14 cellular contexts compared by ENCODE assay signal in genomic region chr1:153539395-153540093, GRCh38. TPM values are rescaled to one million over a fixed set of nuclear protein-coding genes. Genes with fewer than 3 reads are reported as not detected.
DNase-seq lines count a peak whose midpoint lies in the region; ATAC-seq and TF ChIP-seq lines count a peak whose summit lies in the region.
"Had no signal": no experiment of that assay in that cellular context is flagged by ENCODE, and none has a peak within 500 bp of the region (broad histone marks: within the 10 kb centered on the region; RNA-seq: fewer than 3 reads in every experiment).

No MANE protein-coding gene starts in this region.

- H3K9ac ChIP-seq in mesenchymal stem cell (ENCODE audit: low read length), result no peak overlapping the region

- H3K23ac ChIP-seq in mesenchymal stem cell (ENCODE audit: low read length in 2 of 2), result no peak overlapping the region

- H3K4me1 Mint-ChIP-seq in activated T-cell treated with anti-CD3 and anti-CD28 coated beads, Interleukin-2, amount 50 U/mL, for 72 hours (ENCODE audit: low read depth), result peaks cover 76% of the 10 kb centered on the region
- H3K4me1 Mint-ChIP-seq in activated B cell treated with CpG ODN at 0.5 μM for 24 hours, result peaks cover 62% of the 10 kb centered on the region

- H3K36me3 Mint-ChIP-seq in activated T-cell treated with anti-CD3 and anti-CD28 coated beads, Interleukin-2, amount 50 U/mL, for 72 hours (ENCODE audit: insufficient read depth in 2 of 2), result peaks cover 8 to 9% of the 10 kb centered on the region in 2 donors
- H3K36me3 Mint-ChIP-seq in activated B cell treated with CpG ODN at 0.5 μM for 24 hours (ENCODE audit: low read depth), result peaks cover 18% of the 10 kb centered on the region

- H3K9me3 ChIP-seq in mesenchymal stem cell (ENCODE audit: control insufficient read depth, low read length) (no peaks in the 10 kb centered on the region), thymus (ENCODE audit: control insufficient read depth) (no peaks in the 10 kb centered on the region)
- H3K9me3 ChIP-seq: uterus had no signal

- H3K4me2 ChIP-seq in mesenchymal stem cell (ENCODE audit: low read length, poor library complexity, severe bottlenecking), result no peak overlapping the region

- no peak overlapping the region for H2BK5ac ChIP-seq in mesenchymal stem cell (ENCODE audit: low read depth, low read length, poor library complexity, severe bottlenecking)

- TF ChIP-seq CTCF in activated B cell treated with CpG ODN at 0.5 μM for 24 hours (IDR thresholded peaks at IDR 0.05), result no peak

- H4K91ac ChIP-seq in mesenchymal stem cell (ENCODE audit: low read length), result no peak overlapping the region

- H3K4me1 ChIP-seq in mesenchymal stem cell (ENCODE audit: control insufficient read depth, insufficient read depth, low read depth, low read length), result peaks cover 56% of the 10 kb centered on the region
- H3K4me1 ChIP-seq in thymus (ENCODE audit: control insufficient read depth, insufficient read depth, low read length), result peaks cover 54% of the 10 kb centered on the region

- H3K27ac ChIP-seq in mesenchymal stem cell (ENCODE audit: low read length, poor library complexity, severe bottlenecking) (peak overlapping the region; percentile 92), thymus (ENCODE audit: low read depth) (peak overlapping the region; percentile 52)

- H3K18ac ChIP-seq in mesenchymal stem cell (ENCODE audit: low read depth in 1 of 2, low read length in 2 of 2), result peak overlapping the region in 1 of 2 experiments; percentile 26

- H3K36me3 ChIP-seq in mesenchymal stem cell (ENCODE audit: control insufficient read depth in 1 of 2, insufficient read depth in 2 of 2, low read depth in 1 of 2, low read length in 2 of 2) (peaks cover 17 to 28% of the 10 kb centered on the region in 2 experiments), thymus (ENCODE audit: control insufficient read depth, insufficient read depth) (no peaks in the 10 kb centered on the region)
- H3K36me3 ChIP-seq: uterus had no signal

- H3K27ac Mint-ChIP-seq in activated T-cell treated with anti-CD3 and anti-CD28 coated beads, Interleukin-2, amount 50 U/mL, for 72 hours, result peak overlapping the region; percentile 19
- H3K27ac Mint-ChIP-seq in activated B cell treated with CpG ODN at 0.5 μM for 24 hours, result peak overlapping the region; percentile 81

- no peak for DNase-seq in activated T-cell treated with anti-CD3 and anti-CD28 coated beads, Interleukin-2, amount 50 U/mL, for 72 hours
- no peak for DNase-seq in activated T-cell treated with anti-CD3 and anti-CD28 coated beads, Interleukin-2, amount 50 U/mL, for 48 hours
- DNase-seq in activated B cell treated with CpG ODN at 0.5 μM for 24 hours (no peak), mesenchymal stem cell (no peak), kidney glomerular epithelial cell (lab: John Stamatoyannopoulos, UW) (no peak), retina (no peak)
- DNase-seq: caudate nucleus, NCI-H1092, right cardiac atrium, uterus had no signal

- no peak overlapping the region for H2BK120ac ChIP-seq in mesenchymal stem cell (ENCODE audit: low read depth, low read length)

- H2AFZ ChIP-seq in mesenchymal stem cell (ENCODE audit: low read depth, low read length), result no peak overlapping the region

- H3K4ac ChIP-seq in mesenchymal stem cell (ENCODE audit: low read depth in 1 of 2, low read length in 2 of 2), result peak overlapping the region in 1 of 2 experiments; percentile 21

- WGBS in mesenchymal stem cell, result 100% methylated on average over 2 of the region's 4 CpGs
- WGBS in thymus, result 90% methylated on average over 4 of the region's 4 CpGs

- no peaks in the 10 kb centered on the region for H3K27me3 Mint-ChIP-seq in activated T-cell treated with anti-CD3 and anti-CD28 coated beads, Interleukin-2, amount 50 U/mL, for 72 hours (ENCODE audit: low read depth)
- H3K27me3 Mint-ChIP-seq in activated B cell treated with CpG ODN at 0.5 μM for 24 hours, result no peaks in the 10 kb centered on the region

- POLR2A ChIA-PET in activated B cell treated with CpG ODN at 0.5 μM for 24 hours (lab: Charles Lee), result interaction anchor here (0.9 to 2.9 kb wide), 7 partner anchors 11 to 121 kb away, joined by 3 to 23 read pairs (median 4); partner anchors contain the start of genes CHTOP and S100A2

- H3K4me3 ChIP-seq in mesenchymal stem cell (ENCODE audit: insufficient read depth in 1 of 2, low read depth in 1 of 2, low read length in 2 of 2) (no peak overlapping the region), thymus (ENCODE audit: low read length) (no peak overlapping the region)
- H3K4me3 ChIP-seq: uterus had no signal

- peak overlapping the region in 1 of 2 experiments; percentile 53 for H3K14ac ChIP-seq in mesenchymal stem cell (ENCODE audit: low read length in 2 of 2)

- CTCF ChIA-PET in activated B cell treated with CpG ODN at 0.5 μM for 24 hours (lab: Charles Lee), result interaction anchor here (0.7 kb wide), 1 partner anchor 33 kb away, joined by 3 read pairs; no protein-coding TSS in a partner anchor

- peak overlapping the region; percentile 59 to 71 for H3K4me3 Mint-ChIP-seq in activated T-cell treated with anti-CD3 and anti-CD28 coated beads, Interleukin-2, amount 50 U/mL, for 72 hours
- no peak overlapping the region for H3K4me3 Mint-ChIP-seq in activated B cell treated with CpG ODN at 0.5 μM for 24 hours

- no peaks in the 10 kb centered on the region for H3K9me3 Mint-ChIP-seq in activated T-cell treated with anti-CD3 and anti-CD28 coated beads, Interleukin-2, amount 50 U/mL, for 72 hours
- H3K9me3 Mint-ChIP-seq in activated B cell treated with CpG ODN at 0.5 μM for 24 hours, result no peaks in the 10 kb centered on the region

- H2BK15ac ChIP-seq in mesenchymal stem cell (ENCODE audit: low read depth, poor library complexity, severe bottlenecking), result no peak overlapping the region

- peak overlapping the region in 1 of 2 experiments; percentile 37 for H2BK12ac ChIP-seq in mesenchymal stem cell (ENCODE audit: low read length in 2 of 2)

- H3K79me1 ChIP-seq in mesenchymal stem cell (replicated peaks; ENCODE audit: low read length, poor library complexity, severe bottlenecking), result peaks cover 2% of the 10 kb centered on the region

- H2AK5ac ChIP-seq in mesenchymal stem cell (ENCODE audit: low read length, severe bottlenecking), result peak overlapping the region; percentile 99

- no peak overlapping the region for H4K8ac ChIP-seq in mesenchymal stem cell (ENCODE audit: low read length)

- H3K27me3 ChIP-seq in mesenchymal stem cell (ENCODE audit: control insufficient read depth in 1 of 2, insufficient read depth in 1 of 2, low read length in 2 of 2) (no peaks in the 10 kb centered on the region), thymus (ENCODE audit: control insufficient read depth, insufficient read depth) (no peaks in the 10 kb centered on the region)
- H3K27me3 ChIP-seq: uterus had no signal

- intact Hi-C loops in activated B cell treated with CpG ODN at 0.5 μM for 24 hours (cut with micrococcal nuclease), result no loop called here

- ATAC-seq in activated T-cell treated with anti-CD3 and anti-CD28 coated beads, Interleukin-2, amount 50 U/mL, for 72 hours (replicated peaks in 1 of 2), result no peak
- ATAC-seq in activated B cell treated with CpG ODN at 0.5 μM for 24 hours (ENCODE audit: low read depth) (no peak), HG02852 (IDR thresholded peaks at IDR 0.05; ENCODE audit: unreplicated experiment) (no peak)
- ATAC-seq: esophagus mucosa, right cardiac atrium had no signal

RNA-seq across cellular contexts. Expression of gene S100A5, which starts 1.2 kb away (rescaled TPM):
- 1 to 10 TPM; 2.8 to 4.4 TPM for total RNA-seq in activated T-cell treated with anti-CD3 and anti-CD28 coated beads, Interleukin-2, amount 50 U/mL, for 72 hours
- 0.51 TPM in 1 of 2 replicates, not detected in the other for total RNA-seq in activated B cell treated with CpG ODN at 0.5 μM for 24 hours
- 0.08 TPM for polyA plus RNA-seq in mesenchymal stem cell (2013, experiment 1 of 2)
- polyA plus RNA-seq in mesenchymal stem cell (2013, experiment 2 of 2), result not detected
- 0.87 TPM for polyA plus RNA-seq in thymus
- total RNA-seq: esophagus mucosa, right cardiac atrium, uterus had no signal
- polyA plus RNA-seq: right cardiac atrium had no signal

RNA-seq across cellular contexts. Expression of gene S100A6, which starts 3.8 kb away (rescaled TPM):
- total RNA-seq in activated T-cell treated with anti-CD3 and anti-CD28 coated beads, Interleukin-2, amount 50 U/mL, for 72 hours, result 100 to 1,000 TPM; 219 to 358 TPM
- total RNA-seq in activated B cell treated with CpG ODN at 0.5 μM for 24 hours, result 166 and 186 TPM in 2 replicates
- 1,233 TPM for polyA plus RNA-seq in mesenchymal stem cell (2013, experiment 1 of 2)
- polyA plus RNA-seq in mesenchymal stem cell (2013, experiment 2 of 2), result 1,286 TPM
- polyA plus RNA-seq in thymus, result 654 TPM

RNA-seq across cellular contexts. Expression of gene S100A4, which starts 6.1 kb away (rescaled TPM):
- 100 to 1,000 TPM in 1 of 2 donors, 10 to 100 TPM in 1; 96.1 to 198 TPM for total RNA-seq in activated T-cell treated with anti-CD3 and anti-CD28 coated beads, Interleukin-2, amount 50 U/mL, for 72 hours
- 315 and 398 TPM in 2 replicates for total RNA-seq in activated B cell treated with CpG ODN at 0.5 μM for 24 hours
- 636 TPM for polyA plus RNA-seq in mesenchymal stem cell (2013, experiment 1 of 2)
- polyA plus RNA-seq in mesenchymal stem cell (2013, experiment 2 of 2), result 654 TPM
- 305 TPM for polyA plus RNA-seq in thymus

RNA-seq across cellular contexts. Expression of gene S100A3, which starts 9.5 kb away (rescaled TPM):
- total RNA-seq in activated T-cell treated with anti-CD3 and anti-CD28 coated beads, Interleukin-2, amount 50 U/mL, for 72 hours, result not detected
- total RNA-seq in activated B cell treated with CpG ODN at 0.5 μM for 24 hours, result not detected in 2 replicates
- polyA plus RNA-seq in mesenchymal stem cell (2013, experiment 1 of 2), result 17.9 TPM
- polyA plus RNA-seq in mesenchymal stem cell (2013, experiment 2 of 2), result 18.8 TPM
- 2.6 TPM for polyA plus RNA-seq in thymus
- total RNA-seq: T-helper 1 cell treated with Interleukin-12 subunit alpha and Interleukin-12 subunit beta and Interleukin-4 antibody, amounts not matched to agents 30 ng/mL and 1 ng/mL, for 36 hours had no signal

RNA-seq across cellular contexts. Expression of gene S100A2, which starts 26.1 kb away (rescaled TPM):
- 1 to 10 TPM; 1.7 to 5.0 TPM for total RNA-seq in activated T-cell treated with anti-CD3 and anti-CD28 coated beads, Interleukin-2, amount 50 U/mL, for 72 hours
- total RNA-seq in activated B cell treated with CpG ODN at 0.5 μM for 24 hours, result 2.0 and 4.4 TPM in 2 replicates
- 8.6 TPM for polyA plus RNA-seq in mesenchymal stem cell (2013, experiment 1 of 2)
- 7.0 TPM for polyA plus RNA-seq in mesenchymal stem cell (2013, experiment 2 of 2)
- 93.5 TPM for polyA plus RNA-seq in thymus
